Comparison of ENCODE assay signal across 8 cellular contexts in genomic region chr1:17053685-17054410, GRCh38. TPM values are rescaled to one million over a fixed set of nuclear protein-coding genes. Genes with fewer than 3 reads are reported as not detected.
A peak's percentile ranks its signal among the peaks of the same experiment; 100 is the strongest.
DNase-seq lines count a peak whose midpoint lies in the region; ATAC-seq lines count a peak whose summit lies in the region.

Gene SDHB (minus strand): TSS chr1:17054032. CDS start chr1:17054019, 13 bp downstream.

- peak; percentile 96 for ATAC-seq in GM21529 (IDR thresholded peaks at IDR 0.05; ENCODE audit: unreplicated experiment)

- H3K9me3 Mint-ChIP-seq in IgD-negative memory B cell, result no peaks in the 10 kb centered on the region

- peak within 1 kb of the TSS; percentile 99 for H3K4me3 Mint-ChIP-seq in IgD-negative memory B cell

- DNase-seq in DMS 273 treated with DMSO at 0.1 percent for 48 hours (lab: John Stamatoyannopoulos, UW) (peak; percentile 91), OCI-M2 (lab: John Stamatoyannopoulos, UW; ENCODE audit: unreplicated experiment) (peak; percentile 76), activated T-cell treated with anti-CD3 and anti-CD28 coated beads for 4 hours (peak; percentile 99), epidermal melanocyte (ENCODE audit: insufficient read length, low spot score) (peak; percentile 93), middle frontal gyrus (ENCODE audit: extremely low spot score, low spot score) (peak; percentile 97)
- DNase-seq in stimulated activated CD8-positive, alpha-beta memory T cell treated with anti-CD3 and anti-CD28 coated beads, Interleukin-2, amount 100 ng/mL, for 48 hours (ENCODE audit: low read depth in 2 of 2), result peak; percentile 98 to 99

- no peaks in the 10 kb centered on the region for H3K36me3 Mint-ChIP-seq in IgD-negative memory B cell

- peak within 1 kb of the TSS; percentile 95 to 98 (median 96) for H3K27ac Mint-ChIP-seq in IgD-negative memory B cell

- H3K4me1 Mint-ChIP-seq in IgD-negative memory B cell, result peaks cover 16 to 25% (median 17%) of the 10 kb centered on the region in 3 donors

- H3K27me3 Mint-ChIP-seq in IgD-negative memory B cell, result peaks cover 1% of the 10 kb centered on the region

RNA-seq across cellular contexts. Expression of gene SDHB, which starts in this region (rescaled TPM):
- 137 TPM for polyA plus RNA-seq in IgD-negative memory B cell

Comparison
In these comparisons a context has a peak if more than half of its experiments do, and no peak if none do; other contexts are left out.
1. Peak in every context shown above with its lines: DNase-seq and ATAC-seq.